ENCODE assay signal across 17 cellular contexts in genomic region chr3:127427169-127427655, GRCh38.
DNase-seq lines count a peak whose midpoint lies in the region; FAIRE-seq and TF ChIP-seq lines count a peak whose summit lies in the region.
"Had no signal": no experiment of that assay in that cellular context is flagged by ENCODE, and none has a peak within 500 bp of the region (broad histone marks: within the 10 kb centered on the region; RNA-seq: fewer than 3 reads in every experiment).

No MANE protein-coding gene starts in this region.

- peak; percentile 18 for DNase-seq in CD14-positive monocyte (ENCODE audit: low spot score)
- peak; percentile 14 for DNase-seq in D341Med (ENCODE audit: low spot score)
- no peak for DNase-seq in endothelial cell (ENCODE audit: low spot score)
- DNase-seq in D721Med (ENCODE audit: insufficient read length, low spot score), result no peak
- no peak for DNase-seq in MM.1S
- no peak for DNase-seq in SIG-M5 treated with dmso at 0.1 percent for 504 hours (lab: John Stamatoyannopoulos, UW; ENCODE audit: unreplicated experiment)
- DNase-seq: NCI-H1417 treated with DMSO at 0.1 percent for 48 hours, NCI-H2029 treated with DMSO at 0.1 percent for 48 hours, NCI-H2227 treated with DMSO at 0.1 percent for 48 hours, NCI-H526, PC-3 had no signal

- H3K4me3 Mint-ChIP-seq in CD14-positive monocyte (no peak overlapping the region), endothelial cell (ENCODE audit: unreplicated experiment) (no peak overlapping the region)
- H3K4me3 Mint-ChIP-seq: IgD-negative memory B cell had no signal

- H3K9me2 ChIP-seq in MM.1S (replicated peaks; ENCODE audit: insufficient read depth, low read length), result no peaks in the 10 kb centered on the region

- H3K4me3 ChIP-seq in neuron (ENCODE audit: low read length) (peak overlapping the region; percentile 7), MM.1S (ENCODE audit: low read length) (no peak overlapping the region)
- H3K4me3 ChIP-seq: BLaER1 treated with 17β-estradiol and CSF1 and Interleukin-3, amounts not matched to agents 10 nM and 100 nM; GM12878; SK-N-MC had no signal

- no peaks in the 10 kb centered on the region for H3K27me3 ChIP-seq in neuron (ENCODE audit: insufficient read depth, low read length)
- H3K27me3 ChIP-seq in MM.1S (replicated peaks; ENCODE audit: insufficient read depth, low read length), result peaks cover 59% of the 10 kb centered on the region

- no peaks in the 10 kb centered on the region for H3F3A ChIP-seq in MM.1S (ENCODE audit: insufficient read depth, low read length)

- H3K36me3 Mint-ChIP-seq in CD14-positive monocyte, result no peaks in the 10 kb centered on the region
- no peaks in the 10 kb centered on the region for H3K36me3 Mint-ChIP-seq in endothelial cell (ENCODE audit: low read depth, unreplicated experiment)
- H3K36me3 Mint-ChIP-seq: IgD-negative memory B cell had no signal

- no peaks in the 10 kb centered on the region for H3K4me1 Mint-ChIP-seq in CD14-positive monocyte
- H3K4me1 Mint-ChIP-seq in endothelial cell (ENCODE audit: unreplicated experiment), result peaks cover 10% of the 10 kb centered on the region
- H3K4me1 Mint-ChIP-seq: IgD-negative memory B cell had no signal

- H3K4me2 ChIP-seq in MM.1S (ENCODE audit: low read depth, low read length), result no peak overlapping the region
- H3K4me2 ChIP-seq: BLaER1 treated with 17β-estradiol and CSF1 and Interleukin-3, amounts not matched to agents 10 nM and 100 nM had no signal

- no peaks in the 10 kb centered on the region for H3K79me2 ChIP-seq in MM.1S (ENCODE audit: low read length)

- peak overlapping the region in 1 of 7 donors; percentile 18 for H3K27ac Mint-ChIP-seq in CD14-positive monocyte
- peak overlapping the region; percentile 34 for H3K27ac Mint-ChIP-seq in endothelial cell (ENCODE audit: unreplicated experiment)
- H3K27ac Mint-ChIP-seq: IgD-negative memory B cell had no signal

- no peak for FAIRE-seq in D721Med (lab: Jason Lieb, UNC)
- FAIRE-seq: GM12878, GM18507 had no signal

- H2AFZ ChIP-seq in neuron (ENCODE audit: low read depth, low read length) (no peak overlapping the region), MM.1S (ENCODE audit: low read length) (no peak overlapping the region)

- H3K9me3 ChIP-seq in neuron (ENCODE audit: low read length) (no peaks in the 10 kb centered on the region), MM.1S (replicated peaks; ENCODE audit: insufficient read depth, low read length) (no peaks in the 10 kb centered on the region)
- H3K9me3 ChIP-seq: BLaER1 treated with 17β-estradiol and CSF1 and Interleukin-3, amounts not matched to agents 10 nM and 100 nM had no signal

- no peaks in the 10 kb centered on the region for H4K20me1 ChIP-seq in MM.1S (ENCODE audit: insufficient read depth, low read length)

- TF ChIP-seq CTCF in CD14-positive monocyte (IDR thresholded peaks at IDR 0.05) (no peak), endothelial cell (IDR thresholded peaks at IDR 0.05; ENCODE audit: unreplicated experiment) (no peak), D721Med (IDR thresholded peaks at IDR 0.05; ENCODE audit: insufficient read depth, missing control alignments) (no peak), MM.1S (IDR thresholded peaks at IDR 0.05; ENCODE audit: low read length) (no peak)

- intact Hi-C loops in CD14-positive monocyte (cut with micrococcal nuclease), result no loop called here

- no peaks in the 10 kb centered on the region for H3K36me3 ChIP-seq in neuron (ENCODE audit: insufficient read depth, low read length)
- no peaks in the 10 kb centered on the region for H3K36me3 ChIP-seq in MM.1S (replicated peaks; ENCODE audit: insufficient read depth, low read length)
- H3K36me3 ChIP-seq: BLaER1 treated with 17β-estradiol and CSF1 and Interleukin-3, amounts not matched to agents 10 nM and 100 nM had no signal

- H3K9ac ChIP-seq in MM.1S (ENCODE audit: low read length), result no peak overlapping the region
- H3K9ac ChIP-seq: BLaER1 treated with 17β-estradiol and CSF1 and Interleukin-3, amounts not matched to agents 10 nM and 100 nM had no signal

- H3K27ac ChIP-seq in MM.1S (ENCODE audit: low read length), result no peak overlapping the region
- H3K27ac ChIP-seq: BLaER1 treated with 17β-estradiol and CSF1 and Interleukin-3, amounts not matched to agents 10 nM and 100 nM; SK-N-MC had no signal

- H3K9me3 Mint-ChIP-seq in CD14-positive monocyte, result peaks cover 0 to 2% (median 0%) of the 10 kb centered on the region in 7 donors
- no peaks in the 10 kb centered on the region for H3K9me3 Mint-ChIP-seq in endothelial cell (ENCODE audit: unreplicated experiment)
- H3K9me3 Mint-ChIP-seq: IgD-negative memory B cell had no signal

- H3K27me3 Mint-ChIP-seq in CD14-positive monocyte (ENCODE audit: low read depth in 3 of 3), result peaks cover 40 to 63% (median 40%) of the 10 kb centered on the region in 3 donors
- H3K27me3 Mint-ChIP-seq in endothelial cell (ENCODE audit: unreplicated experiment), result peaks cover 6% of the 10 kb centered on the region

- H3K4me1 ChIP-seq in neuron (ENCODE audit: insufficient read depth, low read length) (peaks cover 68% of the 10 kb centered on the region), MM.1S (ENCODE audit: low read length) (no peaks in the 10 kb centered on the region)

Comparison
In these comparisons a context has a peak if more than half of its experiments do, and no peak if none do; other contexts are left out.
1. DNase-seq: peak in CD14-positive monocyte (single experiment) and D341Med (single experiment); none in endothelial cell (single experiment), D721Med (single experiment), MM.1S (single experiment) and SIG-M5 treated with dmso at 0.1 percent for 504 hours (single experiment).